2 cellular contexts compared by ENCODE assay signal in genomic region chr15:25435474-25436243, GRCh38.
TF ChIP-seq lines count a peak whose summit lies in the region.

No MANE protein-coding gene starts in this region.

TF ChIP-seq in SK-N-SH, 30 proteins besides CTCF, POLR2A, EP300 and RAD21 (continued from another document):
- TF ChIP-seq PBX3 (IDR thresholded peaks at IDR 0.05) (no peak), TCF12 (IDR thresholded peaks at IDR 0.05) (no peak), YY1 (IDR thresholded peaks at IDR 0.05; ENCODE audit: low read depth) (no peak), TAF1 (IDR thresholded peaks at IDR 0.05; ENCODE audit: borderline replicate concordance, low read depth, low read length) (no peak), IRF3 (IDR thresholded peaks at IDR 0.05; ENCODE audit: low read depth, low read length) (no peak), CHD2 (IDR thresholded peaks at IDR 0.05; ENCODE audit: low read length, partially characterized antibody) (no peak)

TF ChIP-seq in SK-N-SH treated with all-trans-retinoic acid at 6 μM for 48 hours, 23 proteins besides CTCF, POLR2A, EP300 and RAD21 (continued from another document):
- no peak for TF ChIP-seq CSRNP3 (CRISPR knock-in tag; IDR thresholded peaks at IDR 0.05)
- TF ChIP-seq PPARA (CRISPR knock-in tag; IDR thresholded peaks at IDR 0.05; ENCODE audit: borderline replicate concordance): no peak
- no peak for TF ChIP-seq ZFP30 (CRISPR knock-in tag; IDR thresholded peaks at IDR 0.05)
- no peak for TF ChIP-seq CREB5 (CRISPR knock-in tag; IDR thresholded peaks at IDR 0.05; ENCODE audit: low read depth)
- no peak for TF ChIP-seq TSHZ2 (CRISPR knock-in tag; IDR thresholded peaks at IDR 0.05)
- TF ChIP-seq POU6F1 (CRISPR knock-in tag; IDR thresholded peaks at IDR 0.05; ENCODE audit: borderline replicate concordance, low read depth): no peak
